12 cellular contexts compared by ENCODE assay signal in genomic region chr5:124655211-124655880, GRCh38.
A peak's percentile ranks its signal among the peaks of the same experiment; 100 is the strongest.
DNase-seq lines count a peak whose midpoint lies in the region; ATAC-seq, FAIRE-seq and TF ChIP-seq lines count a peak whose summit lies in the region.
"Had no signal": no experiment of that assay in that cellular context is flagged by ENCODE, and none has a peak within 500 bp of the region (broad histone marks: within the 10 kb centered on the region; RNA-seq: fewer than 3 reads in every experiment).

No MANE protein-coding gene starts in this region.

- no peak for TF ChIP-seq CTCF in body of pancreas (IDR thresholded peaks at IDR 0.05)
- TF ChIP-seq CTCF in WERI-Rb-1 (IDR thresholded peaks at IDR 0.05; ENCODE audit: low read depth, low read length) = no peak

- DNase-seq in EH (ENCODE audit: low read depth) (peak; percentile 10), NCI-H1048 (lab: John Stamatoyannopoulos, UW) (peak; percentile 89), body of pancreas (peak in 2 of 4 donors; percentile 26 to 32), WERI-Rb-1 (no peak), small intestine (no peak), NOMO-1 treated with dmso at 0.1 percent for 144 hours (lab: John Stamatoyannopoulos, UW; ENCODE audit: unreplicated experiment) (no peak)
- DNase-seq: activated gamma-delta T cell treated with Interleukin-2 at 50 U/mL for 16 hours, foreskin melanocyte, T-helper 17 cell had no signal

- H3K27me3 ChIP-seq in body of pancreas (no peaks in the 10 kb centered on the region), muscle layer of colon (ENCODE audit: control insufficient read depth in 1 of 2, insufficient read depth in 2 of 2, low read length in 2 of 2) (no peaks in the 10 kb centered on the region), WERI-Rb-1 (ENCODE audit: insufficient read depth, low read depth, severe bottlenecking) (no peaks in the 10 kb centered on the region), small intestine (ENCODE audit: control insufficient read depth in 2 of 2, insufficient read depth in 2 of 2, low read length in 2 of 2) (no peaks in the 10 kb centered on the region)

- H3K4me3 ChIP-seq in body of pancreas (no peak overlapping the region), muscle layer of colon (ENCODE audit: low read depth in 1 of 2, low read length in 2 of 2) (no peak overlapping the region), WERI-Rb-1 (ENCODE audit: low read depth, low read length) (no peak overlapping the region), small intestine (ENCODE audit: low read depth in 1 of 2, low read length in 2 of 2) (no peak overlapping the region)

- H3K36me3 ChIP-seq in body of pancreas (replicated peaks in 1 of 2; ENCODE audit: insufficient read depth in 1 of 2, low read depth in 2 of 2) (no peaks in the 10 kb centered on the region), muscle layer of colon (ENCODE audit: insufficient read depth, low read length) (no peaks in the 10 kb centered on the region), WERI-Rb-1 (no peaks in the 10 kb centered on the region), small intestine (ENCODE audit: control insufficient read depth in 2 of 2, insufficient read depth in 2 of 2, low read length in 2 of 2) (no peaks in the 10 kb centered on the region)

- ATAC-seq in body of pancreas (peak; percentile 44), GM18502 (IDR thresholded peaks at IDR 0.05; ENCODE audit: poor library complexity, unreplicated experiment) (no peak)

- H3K9ac ChIP-seq in muscle layer of colon (ENCODE audit: low read length) = no peak overlapping the region

- peaks cover 83% of the 10 kb centered on the region for H3K4me1 ChIP-seq in body of pancreas
- H3K4me1 ChIP-seq in muscle layer of colon (ENCODE audit: insufficient read depth, low read length) = peaks cover 72% of the 10 kb centered on the region
- peaks cover 11 to 32% of the 10 kb centered on the region in 2 donors for H3K4me1 ChIP-seq in small intestine (ENCODE audit: control insufficient read depth in 2 of 2, insufficient read depth in 1 of 2, low read depth in 1 of 2, low read length in 1 of 2)

- no peaks in the 10 kb centered on the region for H3K9me3 ChIP-seq in body of pancreas
- no peaks in the 10 kb centered on the region for H3K9me3 ChIP-seq in muscle layer of colon (ENCODE audit: low read length)
- no peaks in the 10 kb centered on the region for H3K9me3 ChIP-seq in WERI-Rb-1 (ENCODE audit: severe bottlenecking)
- H3K9me3 ChIP-seq in small intestine (ENCODE audit: control insufficient read depth, low read depth) = no peaks in the 10 kb centered on the region

- 27 to 30% methylated on average over 8 of the region's 8 CpGs for WGBS in body of pancreas, 2 donors
- 32 to 48% (median 41%) methylated on average over 8 of the region's 8 CpGs for WGBS in small intestine, 3 donors

- intact Hi-C loops in body of pancreas (cut with DNase I) = no loop called here

- H3K27ac ChIP-seq in body of pancreas (peak overlapping the region; percentile 70 to 85 (median 82)), muscle layer of colon (ENCODE audit: low read depth, low read length) (peak overlapping the region; percentile 2), WERI-Rb-1 (no peak overlapping the region), small intestine (ENCODE audit: low read depth in 1 of 2, low read length in 1 of 2) (no peak overlapping the region)

- TF ChIP-seq POLR2A in body of pancreas (IDR thresholded peaks at IDR 0.05) = no peak

- FAIRE-seq in small intestine (lab: Jason Lieb, UNC) = no peak
- FAIRE-seq: H1 had no signal

Comparison
In these comparisons a context has a peak if more than half of its experiments do, and no peak if none do; other contexts are left out.
1. DNase-seq: peak in EH (single experiment) and NCI-H1048 (single experiment); none in WERI-Rb-1 (single experiment), small intestine (single experiment) and NOMO-1 treated with dmso at 0.1 percent for 144 hours (single experiment).
2. H3K27ac ChIP-seq: peak in body of pancreas (4 of 4) and muscle layer of colon (single experiment); none in WERI-Rb-1 (single experiment) and small intestine (0 of 2).